9 cellular contexts compared by ENCODE assay signal in genomic region chr1:107776898-107777663, GRCh38.
DNase-seq lines count a peak whose midpoint lies in the region; ATAC-seq, FAIRE-seq and TF ChIP-seq lines count a peak whose summit lies in the region.
"Had no signal": no experiment of that assay in that cellular context is flagged by ENCODE, and none has a peak within 500 bp of the region (broad histone marks: within the 10 kb centered on the region; RNA-seq: fewer than 3 reads in every experiment).

No MANE protein-coding gene starts in this region.

- no peaks in the 10 kb centered on the region for H3K23me2 ChIP-seq in H9 (ENCODE audit: insufficient read length, low read depth, low read length, poor library complexity, severe bottlenecking)

- no peak overlapping the region for H4K5ac ChIP-seq in H9 (ENCODE audit: insufficient read length, low read depth, low read length)

- no peak for TF ChIP-seq RAD21 in GM12878 (IDR thresholded peaks at IDR 0.05; ENCODE audit: insufficient read depth, low read depth, low read length)

- peak overlapping the region; percentile 61 for H3K27ac ChIP-seq in GM12878 (ENCODE audit: control insufficient read depth, insufficient read depth)
- no peak overlapping the region for H3K27ac ChIP-seq in H9 (ENCODE audit: insufficient read length, low read depth, low read length)
- H3K27ac ChIP-seq in neuronal stem cell (replicated peaks; ENCODE audit: low read length), result no peak overlapping the region
- no peak overlapping the region for H3K27ac ChIP-seq in ovary

- POLR2A ChIA-PET in GM12878 (lab: Charles Lee), result interaction anchor here (0.7 kb wide), 1 partner anchor 9 kb away, joined by 3 read pairs; no protein-coding TSS in a partner anchor

- H4K91ac ChIP-seq in H9 (ENCODE audit: insufficient read length, low read depth, low read length) (no peak overlapping the region), neuronal stem cell (ENCODE audit: low read depth, low read length, poor library complexity) (no peak overlapping the region)

- no peak overlapping the region for H3T11ph ChIP-seq in H9 (ENCODE audit: low read length)

- TSS peak; percentile 73 for BruUV-seq in GM12878 (replicated peaks; lab: Mats Ljungman, UMichigan)

- peak overlapping the region; percentile 89 for H3K4me2 ChIP-seq in GM12878 (ENCODE audit: control insufficient read depth, insufficient read depth)
- H3K4me2 ChIP-seq in H9 (ENCODE audit: insufficient read depth, insufficient read length, low read length), result no peak overlapping the region
- no peak overlapping the region for H3K4me2 ChIP-seq in neuronal stem cell (ENCODE audit: insufficient read depth, low read length, poor library complexity, severe bottlenecking)

- H3K4me3 Mint-ChIP-seq in H9, result no peak overlapping the region
- H3K4me3 Mint-ChIP-seq: activated CD8-positive, alpha-beta T cell treated with anti-CD3 and anti-CD28 coated beads, Interleukin-2, amount 10 ng/mL, durations not matched to agents 7 days and 5 days had no signal

- H3K4me1 Mint-ChIP-seq in H9, result 0 out of 4 replicates have a peak, but pooled peaks cover 0 to 1% of the 10 kb centered on the region in 2 experiments

- no peak overlapping the region for H2BK5ac ChIP-seq in H9 (ENCODE audit: insufficient read length, low read length)
- H2BK5ac ChIP-seq in neuronal stem cell (ENCODE audit: low read length), result no peak overlapping the region

- SMC1A ChIA-PET in GM12878 (lab: Charles Lee; ENCODE audit: uncharacterized antibody, unreplicated experiment), result interaction anchor here (0.9 to 12.8 kb wide), 17 partner anchors 8 to 349 kb away, joined by 3 to 461 read pairs (median 4); no protein-coding TSS in a partner anchor

- no peaks in the 10 kb centered on the region for H4K20me1 ChIP-seq in GM12878 (ENCODE audit: control insufficient read depth, insufficient read depth)
- no peaks in the 10 kb centered on the region for H4K20me1 ChIP-seq in H9 (ENCODE audit: control insufficient read depth, insufficient read depth, insufficient read length)

- no peak overlapping the region for H3K56ac ChIP-seq in H9 (ENCODE audit: insufficient read length, low read depth, low read length)

- H3K79me1 ChIP-seq in H9 (ENCODE audit: insufficient read depth, low read depth, low read length, poor library complexity, severe bottlenecking) (no peaks in the 10 kb centered on the region), neuronal stem cell (ENCODE audit: low read depth, low read length) (no peaks in the 10 kb centered on the region)

- no peak overlapping the region for H2BK12ac ChIP-seq in H9 (ENCODE audit: insufficient read length, low read depth, low read length)
- no peak overlapping the region for H2BK12ac ChIP-seq in neuronal stem cell (ENCODE audit: low read length)

- H2BK15ac ChIP-seq in H9 (ENCODE audit: low read depth, low read length) (no peak overlapping the region), neuronal stem cell (ENCODE audit: low read length) (no peak overlapping the region)

- intact Hi-C loops in GM12878 (cut with micrococcal nuclease; ENCODE audit: unreplicated experiment) (loop anchor here (5.0 kb wide), 1 partner anchor 780 kb away; no protein-coding TSS in a partner anchor), ovary (cut with DNase I) (no loop called here)

- H3K36me3 Mint-ChIP-seq in H9 (ENCODE audit: insufficient read depth in 1 of 3, low read depth in 3 of 3), result no peaks in the 10 kb centered on the region

- peak; percentile 79 to 83; a peak in 3 of 4 replicates for TF ChIP-seq EP300 in GM12878 (IDR thresholded peaks at IDR 0.05; ENCODE audit: borderline replicate concordance in 1 of 2, control insufficient read depth in 1 of 2, low read depth in 2 of 2, low read length in 2 of 2)
- TF ChIP-seq EP300 in ovary (IDR thresholded peaks at IDR 0.05), result no peak

- FAIRE-seq in GM12878 (lab: Jason Lieb, UNC), result peak; percentile 56

- no peak overlapping the region for H2BK120ac ChIP-seq in H9 (ENCODE audit: low read depth, low read length, poor library complexity, severe bottlenecking)
- H2BK120ac ChIP-seq in neuronal stem cell (ENCODE audit: low read depth, low read length), result no peak overlapping the region

- H3K9ac ChIP-seq in GM12878 (ENCODE audit: control insufficient read depth, insufficient read depth, low read length), result no peak overlapping the region
- H3K9ac ChIP-seq in H9 (ENCODE audit: extremely low read depth, insufficient read length, low read length), result no peak overlapping the region
- no peak overlapping the region for H3K9ac ChIP-seq in neuronal stem cell (ENCODE audit: low read depth, low read length, poor library complexity)

- ATAC-seq in GM18517 (IDR thresholded peaks at IDR 0.05; ENCODE audit: unreplicated experiment), result peak; percentile 91
- peak; percentile 89 for ATAC-seq in GM21515 (IDR thresholded peaks at IDR 0.05; ENCODE audit: unreplicated experiment)
- peak; percentile 93 for ATAC-seq in HG03432 (IDR thresholded peaks at IDR 0.05; ENCODE audit: unreplicated experiment)
- peak; percentile 95 for ATAC-seq in GM12878
- ATAC-seq: activated CD8-positive, alpha-beta T cell treated with anti-CD3 and anti-CD28 coated beads, Interleukin-2, amount 10 ng/mL, durations not matched to agents 7 days and 5 days had no signal

- H4K8ac ChIP-seq in H9 (replicated peaks; ENCODE audit: insufficient read length, low read depth, low read length), result no peak overlapping the region
- no peak overlapping the region for H4K8ac ChIP-seq in neuronal stem cell (ENCODE audit: low read depth, low read length)

- H2BK20ac ChIP-seq in H9 (ENCODE audit: low read depth, low read length, poor library complexity, severe bottlenecking), result no peak overlapping the region

- DNase-seq in GM12878 (ENCODE audit: low read depth, low spot score), result peak; percentile 64
- DNase-seq in H9, result no peak
- no peak for DNase-seq in neuronal stem cell (ENCODE audit: low spot score)
- DNase-seq in ovary, result no peak
- no peak for DNase-seq in nucleus accumbens (lab: John Stamatoyannopoulos, UW)
- DNase-seq: activated CD8-positive, alpha-beta T cell treated with anti-CD3 and anti-CD28 coated beads, Interleukin-2, amount 10 ng/mL, durations not matched to agents 7 days and 5 days had no signal

- 1% methylated on average over 4 of the region's 4 CpGs for WGBS in GM12878 (ENCODE audit: insufficient coverage, insufficient replicate concordance, low lambda C conversion rate, missing lambda C conversion rate)
- no CpG with 5 or more reads among the region's 4 CpGs for WGBS in H9 (ENCODE audit: extremely low coverage, insufficient read length, low lambda C conversion rate)
- WGBS in neuronal stem cell (ENCODE audit: extremely low coverage in 2 of 2, insufficient read length in 2 of 2, insufficient replicate concordance in 1 of 2), 2 donors, result no CpG with 5 or more reads among the region's 4 CpGs
- 58 to 68% (median 64%) methylated on average over 4 of the region's 4 CpGs for WGBS in ovary, 3 donors

- H3K9me3 ChIP-seq in GM12878 (replicated peaks; ENCODE audit: control insufficient read depth, insufficient read depth, low read length) (no peaks in the 10 kb centered on the region), H9 (ENCODE audit: control insufficient read depth, low read depth, low read length) (no peaks in the 10 kb centered on the region), neuronal stem cell (replicated peaks in 1 of 2; ENCODE audit: control insufficient read depth in 2 of 2, insufficient read depth in 1 of 2, low read depth in 1 of 2, low read length in 2 of 2) (no peaks in the 10 kb centered on the region), ovary (no peaks in the 10 kb centered on the region)

- H3K18ac ChIP-seq in H9 (ENCODE audit: insufficient read length, low read depth, low read length) (no peak overlapping the region), neuronal stem cell (ENCODE audit: low read length) (no peak overlapping the region)

- in situ Hi-C loops in GM12878 (cut with MboI), result loop anchor here (25.0 kb wide), 1 partner anchor 735 kb away; no protein-coding TSS in a partner anchor

- H3K23ac ChIP-seq in H9 (ENCODE audit: insufficient read length, low read depth, low read length) (no peak overlapping the region), neuronal stem cell (ENCODE audit: low read depth, low read length, poor library complexity) (no peak overlapping the region)

- CTCF ChIA-PET in GM12878 (lab: Yijun Ruan, JAX), result interaction anchor here (0.7 to 14.2 kb wide), 8 partner anchors 9 to 736 kb away, joined by 3 to 568 read pairs (median 4); no protein-coding TSS in a partner anchor

- RAD21 ChIA-PET in GM12878 (lab: Charles Lee; ENCODE audit: unreplicated experiment), result interaction anchor here (0.7 to 13.6 kb wide), 12 partner anchors 10 to 783 kb away, joined by 3 to 425 read pairs (median 7); partner anchors contain the start of genes EEIG2 and SLC25A24

- H3K4me3 ChIP-seq in GM12878 (peak overlapping the region; percentile 6; the same call in 1 of the 2 replicates), neuronal stem cell (ENCODE audit: low read length in 2 of 2) (no peak overlapping the region), ovary (no peak overlapping the region)

- TF ChIP-seq POLR2A in GM12878 (IDR thresholded peaks at IDR 0.05; ENCODE audit: low read depth, low read length) (no peak), ovary (IDR thresholded peaks at IDR 0.05) (no peak)

- no peaks in the 10 kb centered on the region for H3K27me3 ChIP-seq in GM12878 (replicated peaks in 1 of 2; ENCODE audit: control insufficient read depth in 2 of 2, insufficient read depth in 2 of 2, low read length in 1 of 2)
- H3K27me3 ChIP-seq in H9 (ENCODE audit: insufficient read depth, low read length), result no peaks in the 10 kb centered on the region
- H3K27me3 ChIP-seq in neuronal stem cell (ENCODE audit: control insufficient read depth in 3 of 3, insufficient read depth in 3 of 3, low read depth in 1 of 3, low read length in 3 of 3), result no peaks in the 10 kb centered on the region
- no peaks in the 10 kb centered on the region for H3K27me3 ChIP-seq in ovary

- H2AK5ac ChIP-seq in H9 (ENCODE audit: insufficient read length, low read length) (no peak overlapping the region), neuronal stem cell (ENCODE audit: low read depth, low read length) (no peak overlapping the region)

- no peaks in the 10 kb centered on the region for H3K79me2 ChIP-seq in GM12878 (ENCODE audit: control insufficient read depth, insufficient read depth, low read length)
- H3K79me2 ChIP-seq in H9 (ENCODE audit: insufficient read depth, low read length), result no peaks in the 10 kb centered on the region

- H3K14ac ChIP-seq in H9 (ENCODE audit: insufficient read depth, low read length) (no peak overlapping the region), neuronal stem cell (ENCODE audit: low read length) (no peak overlapping the region)

- no peak overlapping the region; a peak in 1 of 7 replicates for H3K27ac Mint-ChIP-seq in H9
- H3K27ac Mint-ChIP-seq: activated CD8-positive, alpha-beta T cell treated with anti-CD3 and anti-CD28 coated beads, Interleukin-2, amount 10 ng/mL, durations not matched to agents 7 days and 5 days had no signal

- H3K4ac ChIP-seq in H9 (ENCODE audit: low read depth, low read length), result no peak overlapping the region
- H3K4ac ChIP-seq in neuronal stem cell (ENCODE audit: low read length), result no peak overlapping the region

- no peaks in the 10 kb centered on the region for H3K27me3 Mint-ChIP-seq in H9 (ENCODE audit: low read depth)

- H2AFZ ChIP-seq in GM12878 (ENCODE audit: control insufficient read depth, low read depth, low read length), result peak overlapping the region; percentile 59
- H2AFZ ChIP-seq in H9 (ENCODE audit: low read length), result no peak overlapping the region
- H2AFZ ChIP-seq in neuronal stem cell (ENCODE audit: low read length), result no peak overlapping the region

- H3K36me3 ChIP-seq in GM12878 (ENCODE audit: control insufficient read depth in 2 of 2, insufficient read depth in 2 of 2, low read length in 1 of 2) (no peaks in the 10 kb centered on the region), neuronal stem cell (replicated peaks in 1 of 2; ENCODE audit: control insufficient read depth in 2 of 2, insufficient read depth in 2 of 2, low read length in 2 of 2) (no peaks in the 10 kb centered on the region), ovary (no peaks in the 10 kb centered on the region)

- H3K9me3 Mint-ChIP-seq in H9, result no peaks in the 10 kb centered on the region

- no peak for TF ChIP-seq CTCF in GM12878 (IDR thresholded peaks at IDR 0.05 in 2 of 3, conservative IDR thresholded peaks at IDR 0.05 in 1 of 3; ENCODE audit: control insufficient read depth in 2 of 3, extremely low read depth in 1 of 3, insufficient read depth in 1 of 3, low read depth in 3 of 3, low read length in 3 of 3)
- TF ChIP-seq CTCF in H9 (conservative IDR thresholded peaks at IDR 0.05), result no peak
- TF ChIP-seq CTCF in ovary (IDR thresholded peaks at IDR 0.05), result no peak

- peaks cover 11% of the 10 kb centered on the region for H3K4me1 ChIP-seq in GM12878 (ENCODE audit: control insufficient read depth, insufficient read depth, low read length)
- H3K4me1 ChIP-seq in H9 (ENCODE audit: insufficient read depth, low read length), result no peaks in the 10 kb centered on the region
- H3K4me1 ChIP-seq in neuronal stem cell (ENCODE audit: control insufficient read depth in 2 of 2, insufficient read depth in 1 of 2, low read depth in 1 of 2, low read length in 2 of 2), result no peaks in the 10 kb centered on the region
- H3K4me1 ChIP-seq in ovary (ENCODE audit: insufficient read depth), result no peaks in the 10 kb centered on the region
